ENCODE assay signal across 9 cellular contexts in genomic region chr2:109510136-109511028, GRCh38.
A peak's percentile ranks its signal among the peaks of the same experiment; 100 is the strongest.
DNase-seq lines count a peak whose midpoint lies in the region; ATAC-seq and TF ChIP-seq lines count a peak whose summit lies in the region.
"Had no signal": no experiment of that assay in that cellular context is flagged by ENCODE, and none has a peak within 500 bp of the region (broad histone marks: within the 10 kb centered on the region; RNA-seq: fewer than 3 reads in every experiment).

No MANE protein-coding gene starts in this region.

- H3K4me1 Mint-ChIP-seq in Calu3 (ENCODE audit: low read depth, unreplicated experiment), result no peaks in the 10 kb centered on the region
- H3K4me1 Mint-ChIP-seq in HFFc6 (ENCODE audit: low read depth), result peaks cover 15% of the 10 kb centered on the region

- intact Hi-C loops in Calu3 (cut with micrococcal nuclease; ENCODE audit: unreplicated experiment), result loop anchor here (1.0 to 5.0 kb wide), 2 partner anchors 188 to 382 kb away; no protein-coding TSS in a partner anchor

- no TSS peak for BruUV-seq in Calu3 (replicated peaks; lab: Mats Ljungman, UMichigan)

- no peak for ATAC-seq in HG02571 (IDR thresholded peaks at IDR 0.05; ENCODE audit: unreplicated experiment)

- H3K36me3 Mint-ChIP-seq in Calu3 (ENCODE audit: insufficient read depth, unreplicated experiment), result peaks cover 10% of the 10 kb centered on the region
- no peaks in the 10 kb centered on the region for H3K36me3 Mint-ChIP-seq in HFFc6 (ENCODE audit: low read depth)
- H3K36me3 Mint-ChIP-seq: activated naive CD8-positive, alpha-beta T cell had no signal

- H3K27ac Mint-ChIP-seq in Calu3 (ENCODE audit: unreplicated experiment) (no peak overlapping the region), HFFc6 (no peak overlapping the region)
- H3K27ac Mint-ChIP-seq: activated naive CD8-positive, alpha-beta T cell had no signal

- H3K27me3 Mint-ChIP-seq in Calu3 (ENCODE audit: unreplicated experiment) (peaks cover 59% of the 10 kb centered on the region), HFFc6 (ENCODE audit: insufficient read depth) (peaks cover 6% of the 10 kb centered on the region; the same call in 1 of the 2 replicates)
- H3K27me3 Mint-ChIP-seq: activated naive CD8-positive, alpha-beta T cell had no signal

- DNase-seq in Calu3 (peak; percentile 79), HFFc6 (peak; percentile 63), NCI-H748 (lab: John Stamatoyannopoulos, UW; ENCODE audit: unreplicated experiment) (peak; percentile 67), ecto neural progenitor cell (ENCODE audit: low spot score) (peak; percentile 81), lung microvascular endothelial cell (ENCODE audit: low read depth in 2 of 2) (peak; percentile 71 to 74)
- peak; percentile 82 to 86 for DNase-seq in activated CD4-positive, alpha-beta T cell treated with anti-CD3 and anti-CD28 coated beads, Interleukin-2, amount 50 U/mL, for 48 hours
- DNase-seq in stimulated activated CD8-positive, alpha-beta memory T cell treated with anti-CD3 and anti-CD28 coated beads, Interleukin-15, amount 100 ng/mL, for 24 hours (ENCODE audit: low read depth), result peak; percentile 29

- TF ChIP-seq CTCF in Calu3 (IDR thresholded peaks at IDR 0.05; ENCODE audit: unreplicated experiment), result peak; percentile 70
- peak; percentile 96 for TF ChIP-seq CTCF in HFFc6 (IDR thresholded peaks at IDR 0.05)

- H3K4me3 Mint-ChIP-seq in Calu3 (ENCODE audit: low read depth, unreplicated experiment), result no peak overlapping the region
- no peak overlapping the region for H3K4me3 Mint-ChIP-seq in HFFc6
- H3K4me3 Mint-ChIP-seq: activated naive CD8-positive, alpha-beta T cell had no signal

- H3K9me3 Mint-ChIP-seq in Calu3 (ENCODE audit: low read depth, unreplicated experiment) (no peaks in the 10 kb centered on the region), HFFc6 (peaks cover 6% of the 10 kb centered on the region; the same call in 1 of the 2 replicates)

- CTCF ChIA-PET in Calu3 (lab: Charles Lee), result interaction anchor here (0.7 to 1.4 kb wide), 8 partner anchors 11 to 581 kb away, joined by 3 to 9 read pairs (median 3); no protein-coding TSS in a partner anchor

Comparison
In these comparisons a context has a peak if more than half of its experiments do, and no peak if none do; other contexts are left out.
1. DNase-seq: peak in every context shown above with its lines; median percentile 84 in activated CD4-positive, alpha-beta T cell treated with anti-CD3 and anti-CD28 coated beads, Interleukin-2, amount 50 U/mL, for 48 hours; 81 in ecto neural progenitor cell; 79 in Calu3; 72 in lung microvascular endothelial cell; 67 in NCI-H748; 63 in HFFc6; 29 in stimulated activated CD8-positive, alpha-beta memory T cell treated with anti-CD3 and anti-CD28 coated beads, Interleukin-15, amount 100 ng/mL, for 24 hours.